Comparison of ENCODE assay signal across 12 cellular contexts in genomic region chr17:39194985-39195524, GRCh38. TPM values are rescaled to one million over a fixed set of nuclear protein-coding genes. Genes with fewer than 3 reads are reported as not detected.
A peak's percentile ranks its signal among the peaks of the same experiment; 100 is the strongest.
DNase-seq lines count a peak whose midpoint lies in the region; ATAC-seq and TF ChIP-seq lines count a peak whose summit lies in the region.
"Had no signal": no experiment of that assay in that cellular context is flagged by ENCODE, and none has a peak within 500 bp of the region (broad histone marks: within the 10 kb centered on the region; RNA-seq: fewer than 3 reads in every experiment).

No MANE protein-coding gene starts in this region.

- TF ChIP-seq CTCF in AG10803 (conservative IDR thresholded peaks at IDR 0.05; ENCODE audit: low read length): no peak
- no peak for TF ChIP-seq CTCF in dorsolateral prefrontal cortex (IDR thresholded peaks at IDR 0.05 in 54 of 56, conservative IDR thresholded peaks at IDR 0.05 in 2 of 56; ENCODE audit: low read depth in 1 of 56, partially characterized antibody in 56 of 56)
- TF ChIP-seq CTCF in nephron (IDR thresholded peaks at IDR 0.05; ENCODE audit: unreplicated experiment in 3 of 3): no peak

- no peak overlapping the region for H3K27ac ChIP-seq in HUES6 (ENCODE audit: low read depth, low read length)
- peak overlapping the region in 57 of 59 donors; percentile 29 to 100 (median 90) for H3K27ac ChIP-seq in dorsolateral prefrontal cortex
- H3K27ac ChIP-seq: neutrophil had no signal

- no peak for DNase-seq in AG10803 (ENCODE audit: low read depth)
- peak in 4 of 10 donors; percentile 41 to 68 (median 60) for DNase-seq in dorsolateral prefrontal cortex
- no peak for DNase-seq in CD1c-positive myeloid dendritic cell (ENCODE audit: extremely low spot score)
- no peak for DNase-seq in dedifferentiated amniotic fluid mesenchymal stem cell (ENCODE audit: extremely low spot score)
- no peak for DNase-seq in NCI-H69 (lab: John Stamatoyannopoulos, UW)
- DNase-seq: activated T-cell treated with anti-CD3 and anti-CD28 coated beads, Interleukin-2, amount 50 U/mL, for 24 hours; NCI-H146 had no signal

- peaks cover 29% of the 10 kb centered on the region for H3K36me3 ChIP-seq in HUES6 (ENCODE audit: control insufficient read depth, insufficient read depth, low read length)
- H3K36me3 ChIP-seq: neutrophil had no signal

- H3K9ac ChIP-seq in HUES6 (ENCODE audit: low read length): peak overlapping the region; percentile 49

- H3K9me3 ChIP-seq in HUES6 (ENCODE audit: control insufficient read depth, insufficient read depth, low read depth, low read length): no peaks in the 10 kb centered on the region
- H3K9me3 ChIP-seq: neutrophil had no signal

- intact Hi-C loops in dorsolateral prefrontal cortex (cut with DNase I): loop anchor here (5.0 kb wide), 2 partner anchors 43 to 267 kb away; partner anchors contain the start of genes CDK12 (in 1 of the 2) and PLXDC1 (in 1 of the 2)

- no peak for ATAC-seq in HG02973 (IDR thresholded peaks at IDR 0.05; ENCODE audit: unreplicated experiment)

- no peaks in the 10 kb centered on the region for H3K9me3 Mint-ChIP-seq in nephron
- H3K9me3 Mint-ChIP-seq: activated T-cell treated with anti-CD3 and anti-CD28 coated beads, Interleukin-2, amount 50 U/mL, for 24 hours had no signal

- H3K27me3 ChIP-seq in HUES6 (ENCODE audit: control insufficient read depth, insufficient read depth, low read length) (no peaks in the 10 kb centered on the region), dorsolateral prefrontal cortex (no peaks in the 10 kb centered on the region)

- H3K36me3 Mint-ChIP-seq in nephron (ENCODE audit: low read depth): peaks cover 17% of the 10 kb centered on the region

- peaks cover 48% of the 10 kb centered on the region for H3K4me1 Mint-ChIP-seq in nephron

- no peaks in the 10 kb centered on the region for H3K27me3 Mint-ChIP-seq in nephron (ENCODE audit: low read depth)
- H3K27me3 Mint-ChIP-seq: activated T-cell treated with anti-CD3 and anti-CD28 coated beads, Interleukin-2, amount 50 U/mL, for 24 hours had no signal

- H3K4me3 Mint-ChIP-seq in nephron: peak overlapping the region; percentile 89 to 97 (median 91)

- peak overlapping the region; percentile 41 to 77 (median 55) for H3K27ac Mint-ChIP-seq in nephron

- H3K4me1 ChIP-seq in HUES6 (ENCODE audit: control insufficient read depth, insufficient read depth, low read length): peaks cover 29% of the 10 kb centered on the region

- H3K4me3 ChIP-seq in AG10803 (ENCODE audit: low read length): peak overlapping the region; percentile 81
- peak overlapping the region; percentile 66 for H3K4me3 ChIP-seq in HUES6 (ENCODE audit: low read depth, low read length)
- peak overlapping the region in 58 of 59 donors; percentile 15 to 98 (median 91) for H3K4me3 ChIP-seq in dorsolateral prefrontal cortex

RNA-seq across cellular contexts. Expression of gene CACNB1, which starts 2.4 kb away (rescaled TPM):
- 100 to 1,000 TPM in 63 of 120 experiments, 10 to 100 TPM in 57; 43.6 to 155 (median 101) TPM for total RNA-seq in dorsolateral prefrontal cortex

RNA-seq across cellular contexts. Expression of gene RPL19, which starts 5.0 kb away (rescaled TPM):
- total RNA-seq in dorsolateral prefrontal cortex: 100 to 1,000 TPM; 415 to 719 (median 536) TPM

RNA-seq across cellular contexts. Expression of gene ARL5C, which starts 29.1 kb away (rescaled TPM):
- total RNA-seq in dorsolateral prefrontal cortex: 1 to 10 TPM in 37 of 120 experiments, under 1 TPM in 58, not detected in 25; 0.18 to 2.6 (median 0.79) TPM
- total RNA-seq: Daoy had no signal

RNA-seq across cellular contexts. Expression of gene STAC2, which starts 30.7 kb away (rescaled TPM):
- 100 to 1,000 TPM in 2 of 120 experiments, 10 to 100 TPM in 118; 16.2 to 113 (median 58.6) TPM for total RNA-seq in dorsolateral prefrontal cortex

RNA-seq across cellular contexts. Expression of gene PLXDC1, which starts 43.6 kb away (rescaled TPM):
- 10 to 100 TPM; 16.5 to 57.0 (median 33.4) TPM for total RNA-seq in dorsolateral prefrontal cortex
